8 cellular contexts compared by ENCODE assay signal in genomic region chr2:61887684-61888303, GRCh38. TPM values are rescaled to one million over a fixed set of nuclear protein-coding genes. Genes with fewer than 3 reads are reported as not detected.
DNase-seq lines count a peak whose midpoint lies in the region; ATAC-seq and TF ChIP-seq lines count a peak whose summit lies in the region.

No MANE protein-coding gene starts in this region.

- no peaks in the 10 kb centered on the region for H3K9me3 Mint-ChIP-seq in activated T-cell treated with anti-CD3 and anti-CD28 coated beads, Interleukin-2, amount 50 U/mL, for 24 hours
- H3K9me3 Mint-ChIP-seq in osteocyte (ENCODE audit: unreplicated experiment) = no peaks in the 10 kb centered on the region

- H3K4me1 Mint-ChIP-seq in activated T-cell treated with anti-CD3 and anti-CD28 coated beads, Interleukin-2, amount 50 U/mL, for 24 hours (ENCODE audit: low read depth) = peaks cover 33% of the 10 kb centered on the region
- H3K4me1 Mint-ChIP-seq in osteocyte (ENCODE audit: unreplicated experiment) = peaks cover 28% of the 10 kb centered on the region

- peak overlapping the region; percentile 100 for H3K27ac Mint-ChIP-seq in activated T-cell treated with anti-CD3 and anti-CD28 coated beads, Interleukin-2, amount 50 U/mL, for 24 hours
- H3K27ac Mint-ChIP-seq in osteocyte (ENCODE audit: unreplicated experiment) = peak overlapping the region; percentile 98

- H3K36me3 Mint-ChIP-seq in activated T-cell treated with anti-CD3 and anti-CD28 coated beads, Interleukin-2, amount 50 U/mL, for 24 hours (ENCODE audit: low read depth) = peaks cover 55% of the 10 kb centered on the region
- H3K36me3 Mint-ChIP-seq in osteocyte (ENCODE audit: unreplicated experiment) = peaks cover 8% of the 10 kb centered on the region

- no peak for ATAC-seq in GM21526 (IDR thresholded peaks at IDR 0.05; ENCODE audit: low FRiP score, unreplicated experiment)

- peak overlapping the region; percentile 99 for H3K4me3 Mint-ChIP-seq in activated T-cell treated with anti-CD3 and anti-CD28 coated beads, Interleukin-2, amount 50 U/mL, for 24 hours
- peak overlapping the region; percentile 91 for H3K4me3 Mint-ChIP-seq in osteocyte (ENCODE audit: unreplicated experiment)

- TF ChIP-seq CTCF in foreskin fibroblast (IDR thresholded peaks at IDR 0.05; ENCODE audit: low read depth, low read length) = no peak
- no peak for TF ChIP-seq CTCF in osteocyte (IDR thresholded peaks at IDR 0.05)

- H3K4me3 ChIP-seq in foreskin fibroblast (ENCODE audit: low read depth in 1 of 2, low read length in 2 of 2) = peak overlapping the region; percentile 70 to 98

- H3K27me3 Mint-ChIP-seq in activated T-cell treated with anti-CD3 and anti-CD28 coated beads, Interleukin-2, amount 50 U/mL, for 24 hours = no peaks in the 10 kb centered on the region
- H3K27me3 Mint-ChIP-seq in osteocyte (ENCODE audit: unreplicated experiment) = no peaks in the 10 kb centered on the region

- peak; percentile 37 for DNase-seq in NCI-H1092 treated with DMSO at 0.1 percent for 48 hours (lab: John Stamatoyannopoulos, UW)
- no peak for DNase-seq in NCI-H1092 (lab: John Stamatoyannopoulos, UW)
- DNase-seq in HK-2 (ENCODE audit: unreplicated experiment) = peak; percentile 22
- DNase-seq in activated T-cell treated with anti-CD3 and anti-CD28 coated beads, Interleukin-2, amount 50 U/mL, for 24 hours = peak; percentile 42
- peak; percentile 16 to 64 for DNase-seq in foreskin fibroblast
- no peak for DNase-seq in osteocyte (ENCODE audit: extremely low spot score, unreplicated experiment)
- DNase-seq in NCI-H2029 treated with DMSO at 0.1 percent for 48 hours (lab: John Stamatoyannopoulos, UW) = no peak

RNA-seq across cellular contexts. Expression of gene CCT4, which starts 0.7 kb away (rescaled TPM):
- total RNA-seq in osteocyte = 125 and 130 TPM in 2 replicates

RNA-seq across cellular contexts. Expression of gene COMMD1, which starts 17.7 kb away (rescaled TPM):
- 36.1 and 39.7 TPM in 2 replicates for total RNA-seq in osteocyte

RNA-seq across cellular contexts. Expression of gene FAM161A, which starts 33.9 kb away (rescaled TPM):
- 2.7 and 3.2 TPM in 2 replicates for total RNA-seq in osteocyte

Comparison
In these comparisons a context has a peak if more than half of its experiments do, and no peak if none do; other contexts are left out.
1. DNase-seq: peak in NCI-H1092 treated with DMSO at 0.1 percent for 48 hours (single experiment), HK-2 (single experiment), activated T-cell treated with anti-CD3 and anti-CD28 coated beads, Interleukin-2, amount 50 U/mL, for 24 hours (single experiment) and foreskin fibroblast (2 of 2); none in NCI-H1092 (single experiment), osteocyte (single experiment) and NCI-H2029 treated with DMSO at 0.1 percent for 48 hours (single experiment).